Comparison of ENCODE assay signal across 12 cellular contexts in genomic region chr18:76958692-76959341, GRCh38.
A peak's percentile ranks its signal among the peaks of the same experiment; 100 is the strongest.
DNase-seq lines count a peak whose midpoint lies in the region; ATAC-seq, FAIRE-seq and TF ChIP-seq lines count a peak whose summit lies in the region.
"Had no signal": no experiment of that assay in that cellular context is flagged by ENCODE, and none has a peak within 500 bp of the region (broad histone marks: within the 10 kb centered on the region; RNA-seq: fewer than 3 reads in every experiment).

No MANE protein-coding gene starts in this region.

- CTCF ChIA-PET in endothelial cell of umbilical vein (lab: Charles Lee): interaction anchor here (0.9 to 2.5 kb wide), 7 partner anchors 12 to 157 kb away, joined by 3 to 7 read pairs (median 4); no protein-coding TSS in a partner anchor

- no peak for TF ChIP-seq POLR2A in endothelial cell of umbilical vein (IDR thresholded peaks at IDR 0.05; ENCODE audit: low read depth, low read length)

- no peak for TF ChIP-seq CTCF in endothelial cell of umbilical vein (IDR thresholded peaks at IDR 0.05; ENCODE audit: extremely low read depth in 1 of 2, insufficient read depth in 1 of 2, low read depth in 1 of 2, low read length in 2 of 2)

- no peak overlapping the region for H3K27ac ChIP-seq in endothelial cell of umbilical vein (ENCODE audit: insufficient read depth, low read depth, low read length)
- H3K27ac ChIP-seq: 22Rv1 had no signal

- no peak overlapping the region for H3K4me2 ChIP-seq in endothelial cell of umbilical vein (ENCODE audit: insufficient read depth, low read length)

- dilution Hi-C loops in endothelial cell of umbilical vein (cut with MboI; ENCODE audit: extremely low pct_ligation_motif_present, low sequenced_read_pairs): no loop called here

- no peak overlapping the region for H3K9ac ChIP-seq in endothelial cell of umbilical vein (replicated peaks; ENCODE audit: extremely low read depth, insufficient read depth, low read length)

- no peaks in the 10 kb centered on the region for H3K9me1 ChIP-seq in endothelial cell of umbilical vein (replicated peaks; ENCODE audit: control insufficient read depth, extremely low read depth, insufficient read depth, low read length)

- no peak overlapping the region for H3K4me3 ChIP-seq in endothelial cell of umbilical vein (replicated peaks in 1 of 3; ENCODE audit: insufficient read depth in 1 of 3, low read depth in 1 of 3, low read length in 3 of 3)

- no peaks in the 10 kb centered on the region for H3K27me3 ChIP-seq in endothelial cell of umbilical vein (ENCODE audit: control insufficient read depth in 2 of 2, insufficient read depth in 2 of 2, low read length in 2 of 2)

- peaks cover 7 to 12% of the 10 kb centered on the region in 2 experiments for H3K36me3 ChIP-seq in endothelial cell of umbilical vein (ENCODE audit: control insufficient read depth in 2 of 2, extremely low read depth in 1 of 2, insufficient read depth in 2 of 2, low read length in 2 of 2)

- H3K79me2 ChIP-seq in endothelial cell of umbilical vein (ENCODE audit: control insufficient read depth, insufficient read depth, low read length): no peaks in the 10 kb centered on the region

- intact Hi-C loops in endothelial cell of umbilical vein (cut with micrococcal nuclease): loop anchor here (10.0 kb wide), 1 partner anchor 134 kb away; the partner anchor contains the start of gene ZNF236
- intact Hi-C loops in sciatic nerve (cut with DNase I): no loop called here

- DNase-seq in DMS53 (lab: John Stamatoyannopoulos, UW): peak; percentile 33
- DNase-seq in DMS53 treated with DMSO at 0.1 percent for 48 hours (lab: John Stamatoyannopoulos, UW; ENCODE audit: unreplicated experiment): no peak
- DNase-seq in NCI-H2171 treated with DMSO at 0.1 percent for 48 hours (lab: John Stamatoyannopoulos, UW): peak; percentile 1
- peak; percentile 70 for DNase-seq in endothelial cell of umbilical vein (ENCODE audit: low read depth, low spot score)
- DNase-seq in sciatic nerve (ENCODE audit: low spot score): no peak
- no peak for DNase-seq in GM19240 (ENCODE audit: insufficient read length, low spot score)
- no peak for DNase-seq in EL
- DNase-seq: activated CD4-positive, alpha-beta T cell treated with anti-CD3 and anti-CD28 coated beads, Interleukin-2, amount 50 U/mL, for 48 hours; activated naive CD4-positive, alpha-beta T cell treated with anti-CD3 and anti-CD28 coated beads for 36 hours; DND-41 had no signal

- H2AFZ ChIP-seq in endothelial cell of umbilical vein (ENCODE audit: low read depth, low read length): no peak overlapping the region

- peaks cover 12% of the 10 kb centered on the region for H3K4me1 ChIP-seq in endothelial cell of umbilical vein (ENCODE audit: control insufficient read depth, extremely low read depth, insufficient read depth, low read length)

- POLR2A ChIA-PET in endothelial cell of umbilical vein (lab: Charles Lee): no interaction called here

- peak; percentile 21 for FAIRE-seq in endothelial cell of umbilical vein (lab: Jason Lieb, UNC)

- BruUV-seq in endothelial cell of umbilical vein (replicated peaks; lab: Mats Ljungman, UMichigan): no TSS peak

- ATAC-seq in sciatic nerve (peak; percentile 30), GM21529 (IDR thresholded peaks at IDR 0.05; ENCODE audit: unreplicated experiment) (no peak)

- no peaks in the 10 kb centered on the region for H4K20me1 ChIP-seq in endothelial cell of umbilical vein (replicated peaks; ENCODE audit: control insufficient read depth, extremely low read depth, insufficient read depth, low read length)

- H3K9me3 ChIP-seq in endothelial cell of umbilical vein (replicated peaks; ENCODE audit: control insufficient read depth, insufficient read depth, low read length): no peaks in the 10 kb centered on the region

TF ChIP-seq in endothelial cell of umbilical vein, 7 proteins besides CTCF, POLR2A, EP300 and RAD21:
- TF ChIP-seq GATA2 (IDR thresholded peaks at IDR 0.05; ENCODE audit: insufficient read depth, insufficient read length, low read depth, low read length): peak; percentile 13
- no peak for TF ChIP-seq POLR2AphosphoS5 (IDR thresholded peaks at IDR 0.05; ENCODE audit: insufficient read depth, low read depth, low read length)

Comparison
In these comparisons a context has a peak if more than half of its experiments do, and no peak if none do; other contexts are left out.
1. DNase-seq: peak in DMS53 (single experiment), NCI-H2171 treated with DMSO at 0.1 percent for 48 hours (single experiment) and endothelial cell of umbilical vein (single experiment); none in DMS53 treated with DMSO at 0.1 percent for 48 hours (single experiment), sciatic nerve (single experiment), GM19240 (single experiment) and EL (single experiment).